20 cellular contexts compared by ENCODE assay signal in genomic region chr14:61726772-61727658, GRCh38. TPM values are rescaled to one million over a fixed set of nuclear protein-coding genes. Genes with fewer than 3 reads are reported as not detected.
DNase-seq lines count a peak whose midpoint lies in the region; ATAC-seq and TF ChIP-seq lines count a peak whose summit lies in the region.
"Had no signal": no experiment of that assay in that cellular context is flagged by ENCODE, and none has a peak within 500 bp of the region (broad histone marks: within the 10 kb centered on the region; RNA-seq: fewer than 3 reads in every experiment).

No MANE protein-coding gene starts in this region.

- CTCF ChIA-PET in CD4-positive, alpha-beta T cell (lab: Charles Lee): no interaction called here
- CTCF ChIA-PET in activated CD4-positive, alpha-beta memory T cell treated with anti-CD3 and anti-CD28 coated beads, Interleukin-2, amount 10 ng/mL, durations not matched to agents 7 days and 5 days (lab: Charles Lee): interaction anchor here (1.2 to 1.7 kb wide), 3 partner anchors 251 to 266 kb away, joined by 4 read pairs; no protein-coding TSS in a partner anchor

- intact Hi-C loops in CD4-positive, alpha-beta T cell (cut with DNase I, micrococcal nuclease): no loop called here
- intact Hi-C loops in dorsolateral prefrontal cortex (cut with DNase I): no loop called here

- POLR2A ChIA-PET in CD4-positive, alpha-beta T cell (lab: Charles Lee): no interaction called here
- POLR2A ChIA-PET in activated CD4-positive, alpha-beta memory T cell treated with anti-CD3 and anti-CD28 coated beads, Interleukin-2, amount 10 ng/mL, durations not matched to agents 7 days and 5 days (lab: Charles Lee): interaction anchor here (0.6 kb wide), 1 partner anchor 459 kb away, joined by 3 read pairs; no protein-coding TSS in a partner anchor

- H3K4me3 Mint-ChIP-seq in CD4-positive, alpha-beta T cell: no peak overlapping the region
- no peak overlapping the region for H3K4me3 Mint-ChIP-seq in activated CD4-positive, alpha-beta memory T cell treated with anti-CD3 and anti-CD28 coated beads, Interleukin-2, amount 10 ng/mL, durations not matched to agents 7 days and 5 days
- H3K4me3 Mint-ChIP-seq: GM23338 had no signal

- H3K79me2 ChIP-seq in ACC112 (ENCODE audit: control insufficient read depth, insufficient read depth, low read length, unreplicated experiment): peaks cover 94% of the 10 kb centered on the region

- ATAC-seq in CD4-positive, alpha-beta T cell (ENCODE audit: poor library complexity): no peak
- ATAC-seq in GM21390 (IDR thresholded peaks at IDR 0.05; ENCODE audit: unreplicated experiment): no peak
- ATAC-seq: GM23338, K562, PC-3 had no signal

- H3K4me1 ChIP-seq in ACC112 (ENCODE audit: control insufficient read depth, insufficient read depth, low read length, unreplicated experiment): peaks cover 74% of the 10 kb centered on the region
- H3K4me1 ChIP-seq: BLaER1 had no signal

- no peak for DNase-seq in CD4-positive, alpha-beta T cell
- DNase-seq in activated CD4-positive, alpha-beta memory T cell treated with anti-CD3 and anti-CD28 coated beads, Interleukin-2, amount 10 ng/mL, durations not matched to agents 7 days and 5 days: no peak
- DNase-seq in epithelial cell of prostate (ENCODE audit: low read depth, low spot score) (no peak), NOMO-1 treated with DMSO at 0.1 percent for 48 hours (lab: John Stamatoyannopoulos, UW; ENCODE audit: unreplicated experiment) (no peak), dorsolateral prefrontal cortex (no peak)
- DNase-seq: esophagus squamous epithelium; glutamatergic neuron; NCI-H1048; NCI-H526; PC-3; stimulated activated CD4-positive, alpha-beta T cell treated with anti-CD3 and anti-CD28 coated beads, Interleukin-4, amount 100 ng/mL, for 4 hours; stimulated activated CD8-positive, alpha-beta memory T cell treated with anti-CD3 and anti-CD28 coated beads, Interleukin-4, amount 100 ng/mL, for 48 hours had no signal

- H3K27me3 ChIP-seq in ACC112 (ENCODE audit: insufficient read depth, low read length): no peaks in the 10 kb centered on the region
- no peaks in the 10 kb centered on the region for H3K27me3 ChIP-seq in CD4-positive, alpha-beta T cell (ENCODE audit: control insufficient read depth, insufficient read depth, low read length)
- H3K27me3 ChIP-seq in dorsolateral prefrontal cortex: no peaks in the 10 kb centered on the region
- H3K27me3 ChIP-seq: BLaER1, esophagus squamous epithelium had no signal

- H3K4me1 Mint-ChIP-seq in CD4-positive, alpha-beta T cell (ENCODE audit: low read depth): peaks cover 60% of the 10 kb centered on the region
- peaks cover 60% of the 10 kb centered on the region for H3K4me1 Mint-ChIP-seq in activated CD4-positive, alpha-beta memory T cell treated with anti-CD3 and anti-CD28 coated beads, Interleukin-2, amount 10 ng/mL, durations not matched to agents 7 days and 5 days
- H3K4me1 Mint-ChIP-seq: GM23338 had no signal

- TF ChIP-seq CTCF in CD4-positive, alpha-beta T cell (IDR thresholded peaks at IDR 0.05): no peak
- TF ChIP-seq CTCF in dorsolateral prefrontal cortex (IDR thresholded peaks at IDR 0.05 in 54 of 56, conservative IDR thresholded peaks at IDR 0.05 in 2 of 56; ENCODE audit: low read depth in 1 of 56, partially characterized antibody in 56 of 56): no peak

- H2AFZ ChIP-seq in ACC112 (ENCODE audit: low read length, unreplicated experiment): no peak overlapping the region
- H2AFZ ChIP-seq: GM23338 had no signal

- H3K4me3 ChIP-seq in ACC112 (ENCODE audit: low read depth, low read length) (no peak overlapping the region), dorsolateral prefrontal cortex (no peak overlapping the region)
- H3K4me3 ChIP-seq: BLaER1, esophagus squamous epithelium, GM23338, K562, skin epidermis, thoracic aorta had no signal

- H3K9me3 Mint-ChIP-seq in CD4-positive, alpha-beta T cell: no peaks in the 10 kb centered on the region
- H3K9me3 Mint-ChIP-seq in activated CD4-positive, alpha-beta memory T cell treated with anti-CD3 and anti-CD28 coated beads, Interleukin-2, amount 10 ng/mL, durations not matched to agents 7 days and 5 days: no peaks in the 10 kb centered on the region
- H3K9me3 Mint-ChIP-seq: GM23338 had no signal

- no peaks in the 10 kb centered on the region for H3K9me3 ChIP-seq in CD4-positive, alpha-beta T cell (ENCODE audit: control insufficient read depth, low read length)
- H3K9me3 ChIP-seq: BLaER1, esophagus squamous epithelium, thoracic aorta had no signal

- peaks cover 85% of the 10 kb centered on the region for H3K36me3 ChIP-seq in ACC112 (ENCODE audit: insufficient read depth, low read length)

- H3K36me3 Mint-ChIP-seq in CD4-positive, alpha-beta T cell (ENCODE audit: low read depth): peaks cover 94% of the 10 kb centered on the region
- peaks cover 82% of the 10 kb centered on the region for H3K36me3 Mint-ChIP-seq in activated CD4-positive, alpha-beta memory T cell treated with anti-CD3 and anti-CD28 coated beads, Interleukin-2, amount 10 ng/mL, durations not matched to agents 7 days and 5 days (ENCODE audit: low read depth)

- H3K27me3 Mint-ChIP-seq in CD4-positive, alpha-beta T cell: no peaks in the 10 kb centered on the region
- no peaks in the 10 kb centered on the region for H3K27me3 Mint-ChIP-seq in activated CD4-positive, alpha-beta memory T cell treated with anti-CD3 and anti-CD28 coated beads, Interleukin-2, amount 10 ng/mL, durations not matched to agents 7 days and 5 days
- H3K27me3 Mint-ChIP-seq: progenitor cell of endocrine pancreas had no signal

- peak overlapping the region; percentile 56 for H3K27ac ChIP-seq in ACC112 (ENCODE audit: low read depth, low read length)
- no peak overlapping the region for H3K27ac ChIP-seq in CD4-positive, alpha-beta T cell (ENCODE audit: low read depth, low read length)
- H3K27ac ChIP-seq in epithelial cell of prostate: peak overlapping the region; percentile 38
- peak overlapping the region in 2 of 59 donors; percentile 0 to 3 for H3K27ac ChIP-seq in dorsolateral prefrontal cortex
- H3K27ac ChIP-seq: BLaER1, esophagus squamous epithelium, skin epidermis, thoracic aorta had no signal

- H3K27ac Mint-ChIP-seq in CD4-positive, alpha-beta T cell: peak overlapping the region; percentile 38
- H3K27ac Mint-ChIP-seq in activated CD4-positive, alpha-beta memory T cell treated with anti-CD3 and anti-CD28 coated beads, Interleukin-2, amount 10 ng/mL, durations not matched to agents 7 days and 5 days: peak overlapping the region; percentile 50
- H3K27ac Mint-ChIP-seq: GM23338, progenitor cell of endocrine pancreas had no signal

RNA-seq across cellular contexts. Expression of gene HIF1A, which starts 31.7 kb away (rescaled TPM):
- total RNA-seq in CD4-positive, alpha-beta T cell: 100 to 1,000 TPM; 350 to 369 TPM
- 100 to 1,000 TPM; 153 to 158 TPM for total RNA-seq in activated CD4-positive, alpha-beta memory T cell treated with anti-CD3 and anti-CD28 coated beads, Interleukin-2, amount 10 ng/mL, durations not matched to agents 7 days and 5 days
- total RNA-seq in dorsolateral prefrontal cortex: 100 to 1,000 TPM in 11 of 120 experiments, 10 to 100 TPM in 109; 54.8 to 115 (median 81.7) TPM

RNA-seq across cellular contexts. Expression of gene SNAPC1, which starts 35.2 kb away (rescaled TPM):
- total RNA-seq in CD4-positive, alpha-beta T cell: 1 to 10 TPM; 4.8 to 5.0 TPM
- total RNA-seq in activated CD4-positive, alpha-beta memory T cell treated with anti-CD3 and anti-CD28 coated beads, Interleukin-2, amount 10 ng/mL, durations not matched to agents 7 days and 5 days: 1 to 10 TPM; 5.5 to 6.0 TPM
- 1 to 10 TPM; 2.2 to 6.6 (median 4.4) TPM for total RNA-seq in dorsolateral prefrontal cortex
